9 cellular contexts compared by ENCODE assay signal in the genomic region with DNA sequence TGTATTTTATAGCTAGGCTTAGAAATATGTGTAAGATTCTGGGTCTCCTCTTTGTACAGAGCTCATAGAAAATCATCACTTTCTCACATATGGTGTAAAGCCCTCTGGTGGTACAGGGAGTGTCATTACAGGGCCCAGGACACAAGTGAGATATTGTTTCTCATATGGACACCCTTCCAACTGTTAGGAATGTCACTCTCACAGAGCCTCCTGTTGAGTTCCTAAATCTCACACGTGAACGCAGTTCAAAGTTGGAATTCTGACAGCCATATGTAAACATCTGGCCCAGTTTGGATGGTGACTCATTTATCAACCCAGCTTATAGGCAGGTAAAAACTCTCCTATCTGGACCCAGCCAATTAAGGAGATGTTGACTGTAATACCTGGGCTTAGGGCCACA. TPM values are rescaled to one million over a fixed set of nuclear protein-coding genes. Genes with fewer than 3 reads are reported as not detected.
DNase-seq lines count a peak whose midpoint lies in the region; ATAC-seq and TF ChIP-seq lines count a peak whose summit lies in the region.
"Had no signal": no experiment of that assay in that cellular context is flagged by ENCODE, and none has a peak within 500 bp of the region (broad histone marks: within the 10 kb centered on the region; RNA-seq: fewer than 3 reads in every experiment).

No MANE protein-coding gene starts in this region.

- no peaks in the 10 kb centered on the region for H3K9me3 ChIP-seq in psoas muscle
- H3K9me3 ChIP-seq: BLaER1 had no signal

- no peaks in the 10 kb centered on the region for H3K27me3 ChIP-seq in psoas muscle (ENCODE audit: insufficient read depth in 3 of 3, low read length in 2 of 3)
- H3K27me3 ChIP-seq: BLaER1 had no signal

- TF ChIP-seq CTCF in NB4 (IDR thresholded peaks at IDR 0.05; ENCODE audit: low read depth, low read length), result peak; percentile 62
- TF ChIP-seq CTCF in cardiac fibroblast (IDR thresholded peaks at IDR 0.05; ENCODE audit: low read depth, low read length), result peak; percentile 58
- peak; percentile 27 for TF ChIP-seq CTCF in psoas muscle (IDR thresholded peaks at IDR 0.05)

- WGBS in psoas muscle, 3 donors, result 14 to 20% (median 19%) methylated on average over 2 of the region's 2 CpGs

- DNase-seq in NCI-H1092 treated with DMSO at 0.1 percent for 48 hours (lab: John Stamatoyannopoulos, UW), result peak; percentile 32
- DNase-seq in NCI-H1092 (lab: John Stamatoyannopoulos, UW), result no peak
- DNase-seq in NB4 (ENCODE audit: low read depth), result peak; percentile 47
- peak; percentile 35 to 43 for DNase-seq in cardiac fibroblast (ENCODE audit: low read depth in 2 of 2)
- no peak for DNase-seq in psoas muscle
- no peak for DNase-seq in effector CD4-positive, alpha-beta T cell
- DNase-seq in activated CD4-positive, alpha-beta T cell treated with anti-CD3 and anti-CD28 coated beads, Interleukin-2, amount 50 U/mL, for 1 hour, result no peak
- DNase-seq in DMS79 (lab: John Stamatoyannopoulos, UW), result no peak

- ATAC-seq in psoas muscle, result no peak

- H3K27ac ChIP-seq in psoas muscle, result no peak overlapping the region
- H3K27ac ChIP-seq: BLaER1 had no signal

- intact Hi-C loops in psoas muscle (cut with DNase I), result no loop called here

- H3K36me3 ChIP-seq in psoas muscle (ENCODE audit: insufficient read depth in 1 of 2, low read depth in 1 of 2), result no peaks in the 10 kb centered on the region
- H3K36me3 ChIP-seq: BLaER1 had no signal

- H3K4me3 ChIP-seq in NB4 (ENCODE audit: low read depth, low read length), result no peak overlapping the region
- no peak overlapping the region for H3K4me3 ChIP-seq in cardiac fibroblast (replicated peaks in 1 of 2; ENCODE audit: low read depth in 2 of 2, low read length in 2 of 2)
- no peak overlapping the region for H3K4me3 ChIP-seq in psoas muscle
- H3K4me3 ChIP-seq: BLaER1 had no signal

- H3K4me1 ChIP-seq in psoas muscle, result no peaks in the 10 kb centered on the region
- H3K4me1 ChIP-seq: BLaER1 had no signal

- TF ChIP-seq POLR2A in NB4 (IDR thresholded peaks at IDR 0.05; ENCODE audit: extremely low read depth, insufficient read length), result no peak

RNA-seq across cellular contexts. Expression of a gene that starts 35.4 kb away (rescaled TPM):
- 1 to 10 TPM in 3 of 4 donors, under 1 TPM in 1; 0.91 to 1.4 (median 1.2) TPM for total RNA-seq in psoas muscle
- polyA plus RNA-seq in psoas muscle, result 1 to 10 TPM in 1 of 3 donors, under 1 TPM in 2; 0.38 to 1.4 (median 0.41) TPM

Comparison
In these comparisons a context has a peak if more than half of its experiments do, and no peak if none do; other contexts are left out.
1. DNase-seq: peak in NCI-H1092 treated with DMSO at 0.1 percent for 48 hours (single experiment), NB4 (single experiment) and cardiac fibroblast (2 of 2); none in NCI-H1092 (single experiment), psoas muscle (0 of 2), effector CD4-positive, alpha-beta T cell (single experiment), activated CD4-positive, alpha-beta T cell treated with anti-CD3 and anti-CD28 coated beads, Interleukin-2, amount 50 U/mL, for 1 hour (single experiment) and DMS79 (single experiment).
2. Peak in every context shown above with its lines, with median percentiles within 50 percentile points of each other: CTCF ChIP-seq.